In genomic region chr22:31328545-31328960, GRCh38 we compare ENCODE assay signal across 19 cellular contexts. TPM values are rescaled to one million over a fixed set of nuclear protein-coding genes. Genes with fewer than 3 reads are reported as not detected.
DNase-seq lines count a peak whose midpoint lies in the region; ATAC-seq and TF ChIP-seq lines count a peak whose summit lies in the region.
"Had no signal": no experiment of that assay in that cellular context is flagged by ENCODE, and none has a peak within 500 bp of the region (broad histone marks: within the 10 kb centered on the region; RNA-seq: fewer than 3 reads in every experiment).

No MANE protein-coding gene starts in this region.

- no peak for ATAC-seq in GM21423 (IDR thresholded peaks at IDR 0.05; ENCODE audit: unreplicated experiment)
- ATAC-seq: HCT116 had no signal

- peaks cover 22% of the 10 kb centered on the region for H3K4me1 ChIP-seq in SJCRH30
- peaks cover 5% of the 10 kb centered on the region for H3K4me1 ChIP-seq in osteoblast (ENCODE audit: insufficient read depth, low read length)

- no peaks in the 10 kb centered on the region for H3K27me3 ChIP-seq in SJCRH30
- no peaks in the 10 kb centered on the region for H3K27me3 ChIP-seq in osteoblast (ENCODE audit: insufficient read depth, low read length)

- no peak overlapping the region for H2AFZ ChIP-seq in osteoblast (ENCODE audit: low read length)
- H2AFZ ChIP-seq: GM23338 had no signal

- no peaks in the 10 kb centered on the region for H3K79me2 ChIP-seq in osteoblast (ENCODE audit: insufficient read depth, low read length)

- H3K4me2 ChIP-seq in osteoblast (ENCODE audit: insufficient read depth, low read length), result no peak overlapping the region
- H3K4me2 ChIP-seq: GM23338 had no signal

- DNase-seq in AG08396 (ENCODE audit: low spot score) (peak; percentile 3), SJCRH30 (no peak), osteoblast (ENCODE audit: insufficient read length, low spot score, missing footprints) (peak; percentile 2), activated gamma-delta T cell treated with Interleukin-2 at 50 U/mL for 16 hours (no peak), pons (ENCODE audit: low spot score) (no peak)
- DNase-seq: Calu3; CD4-positive, alpha-beta memory T cell; DMS153; Kasumi-1; NCI-H1694; NCI-H2081; NCI-H2171 treated with DMSO at 0.1 percent for 48 hours; NCI-H526; OCI-M1; Right ventricle myocardium superior had no signal

- H3K9me3 ChIP-seq in SJCRH30 (replicated peaks) (no peaks in the 10 kb centered on the region), osteoblast (ENCODE audit: low read depth, low read length) (no peaks in the 10 kb centered on the region)

- H3K27ac ChIP-seq in C4-2B (peak overlapping the region; percentile 41), SJCRH30 (peak overlapping the region; percentile 60), osteoblast (ENCODE audit: low read depth, low read length) (no peak overlapping the region)

- H3K4me3 ChIP-seq in SJCRH30 (no peak overlapping the region), osteoblast (ENCODE audit: insufficient read depth, low read length) (no peak overlapping the region)
- H3K4me3 ChIP-seq: GM23338 had no signal

- peaks cover 5% of the 10 kb centered on the region for H4K20me1 ChIP-seq in osteoblast (ENCODE audit: insufficient read depth, low read length)

- peaks cover 46% of the 10 kb centered on the region for H3K36me3 ChIP-seq in SJCRH30
- peaks cover 23% of the 10 kb centered on the region for H3K36me3 ChIP-seq in osteoblast (ENCODE audit: insufficient read depth, low read length)

- TF ChIP-seq CTCF in C4-2B (conservative IDR thresholded peaks at IDR 0.05) (no peak), osteoblast (IDR thresholded peaks at IDR 0.05; ENCODE audit: extremely low read depth, low read depth, low read length) (no peak)

RNA-seq across cellular contexts. Expression of gene PATZ1, which starts 17.6 kb away (rescaled TPM):
- total RNA-seq in SJCRH30 (2014; rRNA removed; shearing (Covaris generic)), result 22.6 and 24.1 TPM in 2 replicates
- total RNA-seq in osteoblast, result 13.8 and 15.2 TPM in 2 replicates

RNA-seq across cellular contexts. Expression of gene PIK3IP1, which starts 36.3 kb away (rescaled TPM):
- total RNA-seq in SJCRH30 (2014; rRNA removed; shearing (Covaris generic)), result 0.47 and 0.51 TPM in 2 replicates
- 31.5 and 40.1 TPM in 2 replicates for total RNA-seq in osteoblast

Comparison
In these comparisons a context has a peak if more than half of its experiments do, and no peak if none do; other contexts are left out.
1. DNase-seq: peak in AG08396 (single experiment) and osteoblast (single experiment); none in SJCRH30 (0 of 2), activated gamma-delta T cell treated with Interleukin-2 at 50 U/mL for 16 hours (single experiment) and pons (single experiment).
2. RNA of gene PIK3IP1, which starts 36.3 kb away (total RNA-seq): 31.5 to 40.1 TPM in osteoblast; 0.47 to 0.51 TPM in SJCRH30; every median in the first group is over 10 times any median in the second.